ENCODE assay signal across 34 cellular contexts in genomic region chr18:31440787-31441186, GRCh38. TPM values are rescaled to one million over a fixed set of nuclear protein-coding genes. Genes with fewer than 3 reads are reported as not detected.
"Had no signal": no experiment of that assay in that cellular context is flagged by ENCODE, and none has a peak within 500 bp of the region (broad histone marks: within the 10 kb centered on the region; RNA-seq: fewer than 3 reads in every experiment).

No MANE protein-coding gene starts in this region.

- H3K4me1 Mint-ChIP-seq: activated B cell treated with CpG ODN at 0.5 μM for 24 hours; activated CD4-positive, alpha-beta T cell treated with anti-CD3 and anti-CD28 coated beads for 36 hours; activated CD4-positive, alpha-beta T cell treated with anti-CD3 and anti-CD28 coated beads, Interleukin-2, amount 10 ng/mL, durations not matched to agents 24 days and 14 days; activated naive CD8-positive, alpha-beta T cell treated with anti-CD3 and anti-CD28 coated beads, Interleukin-2, amount 10 ng/mL, durations not matched to agents 7 days and 5 days; activated T-helper 17 cell treated with anti-CD3 and anti-CD28 coated beads, Interleukin-2, amount 50 U/mL, for 72 hours; brain; T-helper 17 cell had no signal

- H3K36me3 Mint-ChIP-seq: activated naive CD8-positive, alpha-beta T cell treated with anti-CD3 and anti-CD28 coated beads, Interleukin-2, amount 10 ng/mL, durations not matched to agents 7 days and 5 days; brain had no signal

- H3K9me3 ChIP-seq: ascending aorta, breast epithelium, colonic mucosa, gastroesophageal sphincter had no signal

- H3K36me3 ChIP-seq: ascending aorta, breast epithelium, cardiac muscle cell, colonic mucosa, gastroesophageal sphincter, WERI-Rb-1 had no signal

- ATAC-seq: activated CD4-positive, alpha-beta T cell treated with anti-CD3 and anti-CD28 coated beads for 36 hours; activated CD8-positive, alpha-beta T cell treated with anti-CD3 and anti-CD28 coated beads for 36 hours; activated T-cell treated with anti-CD3 and anti-CD28 coated beads, Interleukin-2, amount 50 U/mL, for 4 hours; activated T-helper 17 cell treated with anti-CD3 and anti-CD28 coated beads, Interleukin-2, amount 50 U/mL, for 72 hours; gastroesophageal sphincter; SK-N-SH treated with all-trans-retinoic acid at 6 μM for 48 hours; T-helper 17 cell had no signal

- H3K27ac ChIP-seq: ascending aorta, breast epithelium, cardiac muscle cell, colonic mucosa, gastroesophageal sphincter, WERI-Rb-1 had no signal

- H3K4me1 ChIP-seq: ascending aorta, breast epithelium, colonic mucosa, gastroesophageal sphincter had no signal

- H3K9me3 Mint-ChIP-seq: activated B cell treated with CpG ODN at 0.5 μM for 24 hours; activated CD4-positive, alpha-beta T cell treated with anti-CD3 and anti-CD28 coated beads, Interleukin-2, amount 10 ng/mL, durations not matched to agents 24 days and 14 days; activated naive CD8-positive, alpha-beta T cell treated with anti-CD3 and anti-CD28 coated beads, Interleukin-2, amount 10 ng/mL, durations not matched to agents 7 days and 5 days; activated T-cell treated with anti-CD3 and anti-CD28 coated beads, Interleukin-2, amount 50 U/mL, for 4 hours; activated T-helper 17 cell treated with anti-CD3 and anti-CD28 coated beads, Interleukin-2, amount 50 U/mL, for 72 hours; brain; T-helper 2 cell treated with Interferon-gamma antibody and Interleukin-4, amounts not matched to agents 5 μg/mL and 100 μg/mL, for 36 hours had no signal

- FAIRE-seq: endometrium, endothelial cell of umbilical vein had no signal

- H3K4me3 Mint-ChIP-seq: activated B cell treated with CpG ODN at 0.5 μM for 24 hours; activated CD4-positive, alpha-beta T cell treated with anti-CD3 and anti-CD28 coated beads for 36 hours; activated CD4-positive, alpha-beta T cell treated with anti-CD3 and anti-CD28 coated beads, Interleukin-2, amount 10 ng/mL, durations not matched to agents 24 days and 14 days; activated CD8-positive, alpha-beta T cell treated with anti-CD3 and anti-CD28 coated beads for 36 hours; activated naive CD8-positive, alpha-beta T cell treated with anti-CD3 and anti-CD28 coated beads, Interleukin-2, amount 10 ng/mL, durations not matched to agents 7 days and 5 days; activated T-cell treated with anti-CD3 and anti-CD28 coated beads, Interleukin-2, amount 50 U/mL, for 4 hours; activated T-helper 17 cell treated with anti-CD3 and anti-CD28 coated beads, Interleukin-2, amount 50 U/mL, for 72 hours; brain; T-helper 17 cell; T-helper 2 cell treated with Interferon-gamma antibody and Interleukin-4, amounts not matched to agents 5 μg/mL and 100 μg/mL, for 36 hours had no signal

- H3K27me3 Mint-ChIP-seq: activated B cell treated with CpG ODN at 0.5 μM for 24 hours; activated CD4-positive, alpha-beta T cell treated with anti-CD3 and anti-CD28 coated beads for 36 hours; activated CD4-positive, alpha-beta T cell treated with anti-CD3 and anti-CD28 coated beads, Interleukin-2, amount 10 ng/mL, durations not matched to agents 24 days and 14 days; activated naive CD8-positive, alpha-beta T cell treated with anti-CD3 and anti-CD28 coated beads, Interleukin-2, amount 10 ng/mL, durations not matched to agents 7 days and 5 days; activated T-helper 17 cell treated with anti-CD3 and anti-CD28 coated beads, Interleukin-2, amount 50 U/mL, for 72 hours; brain had no signal

- H3K27ac Mint-ChIP-seq: activated B cell treated with CpG ODN at 0.5 μM for 24 hours; activated CD4-positive, alpha-beta T cell treated with anti-CD3 and anti-CD28 coated beads for 36 hours; activated CD4-positive, alpha-beta T cell treated with anti-CD3 and anti-CD28 coated beads, Interleukin-2, amount 10 ng/mL, durations not matched to agents 24 days and 14 days; activated CD8-positive, alpha-beta T cell treated with anti-CD3 and anti-CD28 coated beads for 36 hours; activated naive CD8-positive, alpha-beta T cell treated with anti-CD3 and anti-CD28 coated beads, Interleukin-2, amount 10 ng/mL, durations not matched to agents 7 days and 5 days; activated T-helper 17 cell treated with anti-CD3 and anti-CD28 coated beads, Interleukin-2, amount 50 U/mL, for 72 hours; brain; T-helper 17 cell; T-helper 2 cell treated with Interferon-gamma antibody and Interleukin-4, amounts not matched to agents 5 μg/mL and 100 μg/mL, for 36 hours had no signal

- DNase-seq: activated B cell treated with CpG ODN at 0.5 μM for 24 hours; activated CD4-positive, alpha-beta T cell treated with anti-CD3 and anti-CD28 coated beads for 36 hours; activated CD4-positive, alpha-beta T cell treated with anti-CD3 and anti-CD28 coated beads, Interleukin-2, amount 10 ng/mL, durations not matched to agents 24 days and 14 days; activated CD4-positive, CD25-positive, alpha-beta regulatory T cell treated with anti-CD3 and anti-CD28 coated beads, Interleukin-2, amount 50 U/mL, for 72 hours; activated CD8-positive, alpha-beta memory T cell treated with anti-CD3 and anti-CD28 coated beads for 24 hours; activated CD8-positive, alpha-beta T cell treated with anti-CD3 and anti-CD28 coated beads for 36 hours; activated effector memory CD4-positive, alpha-beta T cell treated with Interleukin-2 at 50 U/mL for 16 hours; activated gamma-delta T cell treated with Interleukin-2 at 50 U/mL for 16 hours; activated naive CD4-positive, alpha-beta T cell treated with anti-CD3 and anti-CD28 coated beads, Interleukin-2, amount 50 U/mL, for 16 hours; activated naive CD4-positive, alpha-beta T cell treated with Interleukin-2 at 50 U/mL for 16 hours; activated naive CD8-positive, alpha-beta T cell treated with anti-CD3 and anti-CD28 coated beads, Interleukin-2, amount 10 ng/mL, durations not matched to agents 7 days and 5 days; activated T-cell treated with anti-CD3 and anti-CD28 coated beads, Interleukin-2, amount 50 U/mL, for 4 hours; central memory CD4-positive, alpha-beta T cell; cerebellar nuclear complex; colonic mucosa; effector CD8-positive, alpha-beta T cell; erythroblast; foreskin melanocyte; T-helper 1 cell; T-helper 17 cell; T1000; WERI-Rb-1 had no signal

- H3K4me3 ChIP-seq: ascending aorta, breast epithelium, cardiac muscle cell, colonic mucosa, gastroesophageal sphincter had no signal

- H3K27me3 ChIP-seq: ascending aorta, breast epithelium, colonic mucosa, gastroesophageal sphincter had no signal

RNA-seq across cellular contexts. Expression of gene DSG3, which starts 6.8 kb away (rescaled TPM):
- total RNA-seq: activated B cell treated with CpG ODN at 0.5 μM for 24 hours; activated CD4-positive, alpha-beta T cell treated with anti-CD3 and anti-CD28 coated beads for 36 hours; activated CD4-positive, alpha-beta T cell treated with anti-CD3 and anti-CD28 coated beads, Interleukin-2, amount 10 ng/mL, durations not matched to agents 24 days and 14 days; activated CD8-positive, alpha-beta T cell treated with anti-CD3 and anti-CD28 coated beads for 36 hours; activated naive CD8-positive, alpha-beta T cell treated with anti-CD3 and anti-CD28 coated beads, Interleukin-2, amount 10 ng/mL, durations not matched to agents 7 days and 5 days; activated T-cell treated with anti-CD3 and anti-CD28 coated beads, Interleukin-2, amount 50 U/mL, for 4 hours; activated T-helper 17 cell treated with anti-CD3 and anti-CD28 coated beads, Interleukin-2, amount 50 U/mL, for 72 hours; ascending aorta; cardiac muscle cell; dermis microvascular lymphatic vessel endothelial cell; glomerular endothelial cell; T-helper 17 cell had no signal
- polyA plus RNA-seq: endothelial cell of umbilical vein had no signal

RNA-seq across cellular contexts. Expression of gene DSG2, which starts 57.2 kb away (rescaled TPM):
- total RNA-seq: activated B cell treated with CpG ODN at 0.5 μM for 24 hours, T-helper 17 cell had no signal
